8 cellular contexts compared by ENCODE assay signal in the genomic region with DNA sequence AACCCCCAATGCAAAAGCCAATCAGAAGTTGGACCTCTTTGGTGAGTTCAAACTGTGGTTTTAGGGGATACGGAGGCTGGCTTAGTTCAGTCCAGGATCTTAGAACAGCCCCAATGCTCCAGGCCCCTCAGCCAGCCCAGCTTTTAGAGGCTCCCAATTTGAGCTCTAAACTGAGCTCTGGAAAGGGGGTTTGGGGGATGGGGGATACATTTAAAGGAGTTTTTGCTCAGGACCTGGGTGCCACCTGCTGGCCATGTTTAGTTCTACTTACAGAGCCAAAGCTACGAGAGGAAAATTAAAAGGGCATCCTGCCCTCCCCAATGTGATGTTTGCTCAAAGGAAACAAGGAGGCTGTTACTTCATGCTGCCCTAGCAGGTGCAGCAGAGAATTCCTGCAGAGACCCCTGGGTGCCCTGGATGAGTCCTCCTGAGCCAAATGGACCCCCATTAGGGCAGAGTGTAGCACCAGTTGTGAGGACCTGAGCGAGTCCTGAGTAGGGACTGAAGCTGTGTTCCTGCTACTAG. TPM values are rescaled to one million over a fixed set of nuclear protein-coding genes. Genes with fewer than 3 reads are reported as not detected.
DNase-seq lines count a peak whose midpoint lies in the region; ATAC-seq, FAIRE-seq and TF ChIP-seq lines count a peak whose summit lies in the region.

No MANE protein-coding gene starts in this region.

- no peaks in the 10 kb centered on the region for H3K79me2 ChIP-seq in PC-3 (ENCODE audit: low read length)

- TF ChIP-seq CTCF in D721Med (IDR thresholded peaks at IDR 0.05; ENCODE audit: insufficient read depth, missing control alignments) (peak; percentile 73), PC-3 (conservative IDR thresholded peaks at IDR 0.05; ENCODE audit: low read depth, low read length) (peak; percentile 88)

- H2AFZ ChIP-seq in PC-3 (ENCODE audit: low read length) = no peak overlapping the region

- no peak for FAIRE-seq in D721Med (lab: Jason Lieb, UNC)

- H3K27me3 ChIP-seq in PC-3 (ENCODE audit: low read length) = no peaks in the 10 kb centered on the region

- no peaks in the 10 kb centered on the region for H3K9me2 ChIP-seq in PC-3 (replicated peaks; ENCODE audit: low read length)

- H3F3A ChIP-seq in PC-3 (ENCODE audit: low read length, unreplicated experiment) = peaks cover 6% of the 10 kb centered on the region

- CTCF ChIA-PET in PC-3 (lab: Charles Lee) = interaction anchor here (0.5 to 1.9 kb wide), 8 partner anchors 47 to 263 kb away, joined by 3 to 59 read pairs (median 7); no protein-coding TSS in a partner anchor

- H3K36me3 ChIP-seq in PC-3 (ENCODE audit: low read depth, low read length) = no peaks in the 10 kb centered on the region

- H3K27ac ChIP-seq in PC-3 (ENCODE audit: low read length) = peak overlapping the region; percentile 86

- no peak overlapping the region for H3K4me2 ChIP-seq in PC-3 (ENCODE audit: low read length)

- no TSS peak for BruUV-seq in PC-3 (replicated peaks; lab: Mats Ljungman, UMichigan)

- no peak overlapping the region for H3K4me3 ChIP-seq in PC-3 (ENCODE audit: low read length)

- H3K9me3 ChIP-seq in PC-3 (ENCODE audit: low read length) = no peaks in the 10 kb centered on the region

- intact Hi-C loops in PC-3 (cut with micrococcal nuclease) = loop anchor here (1.0 to 2.0 kb wide), 3 partner anchors 34 to 171 kb away; no protein-coding TSS in a partner anchor

- POLR2A ChIA-PET in PC-3 (lab: Charles Lee; ENCODE audit: unreplicated experiment) = no interaction called here

- H3K4me1 ChIP-seq in PC-3 (ENCODE audit: insufficient read depth, low read length) = peaks cover 42% of the 10 kb centered on the region

- no peak overlapping the region for H3K9ac ChIP-seq in PC-3 (ENCODE audit: low read length)

- ATAC-seq in PC-3 (peak; percentile 29), GM21447 (IDR thresholded peaks at IDR 0.05; ENCODE audit: unreplicated experiment) (no peak), GM19328 (IDR thresholded peaks at IDR 0.05; ENCODE audit: unreplicated experiment) (no peak)

- no peaks in the 10 kb centered on the region for H4K20me1 ChIP-seq in PC-3 (ENCODE audit: low read length)

- DNase-seq in D721Med (ENCODE audit: insufficient read length, low spot score) (peak; percentile 54), HuH-7.5 (ENCODE audit: low spot score) (peak; percentile 48), PC-3 (peak; percentile 81), germinal center (ENCODE audit: low spot score) (peak; percentile 63), pons (ENCODE audit: low spot score) (peak; percentile 66)
- DNase-seq in activated gamma-delta T cell treated with anti-CD3 and anti-CD28 coated beads, Interleukin-2, amount 50 U/mL, for 16 hours (ENCODE audit: low read depth) = peak; percentile 17

RNA-seq across cellular contexts. Expression of a gene that starts 15.9 kb away (rescaled TPM):
- 43.0 and 56.1 TPM in 2 replicates for total RNA-seq in PC-3 (2014; rRNA removed)

RNA-seq across cellular contexts. Expression of a gene that starts 34.6 kb away (rescaled TPM):
- 14.1 and 19.2 TPM in 2 replicates for total RNA-seq in PC-3 (2014; rRNA removed)

RNA-seq across cellular contexts. Expression of a gene that starts 46.4 kb away (rescaled TPM):
- total RNA-seq in PC-3 (2014; rRNA removed) = 11.9 and 15.6 TPM in 2 replicates

RNA-seq across cellular contexts. Expression of a gene that starts 54.6 kb away (rescaled TPM):
- total RNA-seq in PC-3 (2014; rRNA removed) = 244 and 258 TPM in 2 replicates

Comparison
In these comparisons a context has a peak if more than half of its experiments do, and no peak if none do; other contexts are left out.
1. DNase-seq: peak in every context shown above with its lines; median percentile 81 in PC-3; 66 in pons; 63 in germinal center; 54 in D721Med; 48 in HuH-7.5; 17 in activated gamma-delta T cell treated with anti-CD3 and anti-CD28 coated beads, Interleukin-2, amount 50 U/mL, for 16 hours.